Comparison of ENCODE assay signal across 7 cellular contexts in genomic region chr15:74096753-74097474, GRCh38. TPM values are rescaled to one million over a fixed set of nuclear protein-coding genes. Genes with fewer than 3 reads are reported as not detected.
"Had no signal": no experiment of that assay in that cellular context is flagged by ENCODE, and none has a peak within 500 bp of the region (broad histone marks: within the 10 kb centered on the region; RNA-seq: fewer than 3 reads in every experiment).

No MANE protein-coding gene starts in this region.

RNA-seq across cellular contexts. Expression of gene GOLGA6A, which starts 14.6 kb away (rescaled TPM):
- total RNA-seq: temporal lobe, transverse colon, upper lobe of right lung, ureter, urinary bladder had no signal
- polyA plus RNA-seq: stomach had no signal

RNA-seq across cellular contexts. Expression of gene ISLR2, which starts 33.5 kb away (rescaled TPM):
- total RNA-seq: thoracic aorta had no signal
